9 cellular contexts compared by ENCODE assay signal in the genomic region with DNA sequence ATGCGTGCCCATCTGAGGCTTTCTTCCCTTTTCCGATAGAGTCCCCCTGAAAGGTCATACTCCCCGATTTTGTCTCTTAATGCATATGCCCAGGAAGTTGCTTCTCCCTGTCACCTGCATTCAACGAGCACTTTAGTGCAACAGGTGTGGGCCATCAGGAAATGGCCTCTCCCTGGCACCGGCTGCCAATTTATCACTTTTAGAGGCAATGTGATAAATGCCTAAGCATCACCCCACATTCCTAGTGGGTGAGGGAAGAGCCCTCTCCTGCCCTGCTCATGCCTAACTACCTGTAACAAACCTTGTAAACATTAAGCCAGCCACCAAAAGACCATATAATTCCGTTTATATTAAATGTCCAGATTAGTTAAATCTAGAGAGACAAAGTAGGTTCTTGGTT. TPM values are rescaled to one million over a fixed set of nuclear protein-coding genes. Genes with fewer than 3 reads are reported as not detected.
A peak's percentile ranks its signal among the peaks of the same experiment; 100 is the strongest.
DNase-seq lines count a peak whose midpoint lies in the region; ATAC-seq, FAIRE-seq and TF ChIP-seq lines count a peak whose summit lies in the region.
"Had no signal": no experiment of that assay in that cellular context is flagged by ENCODE, and none has a peak within 500 bp of the region (broad histone marks: within the 10 kb centered on the region; RNA-seq: fewer than 3 reads in every experiment).

No MANE protein-coding gene starts in this region.

- 75 to 81% methylated on average over 6 of the region's 6 CpGs for WGBS in testis, 2 donors

- no peaks in the 10 kb centered on the region for H3K27me3 ChIP-seq in keratinocyte (ENCODE audit: control insufficient read depth, extremely low read depth, insufficient read depth, low read length)
- H3K27me3 ChIP-seq in testis = no peaks in the 10 kb centered on the region

- H3K36me3 Mint-ChIP-seq in activated T-cell treated with anti-CD3 and anti-CD28 coated beads, Interleukin-2, amount 50 U/mL, for 24 hours (ENCODE audit: low read depth) = peaks cover 33% of the 10 kb centered on the region

- peaks cover 38% of the 10 kb centered on the region for H3K79me2 ChIP-seq in keratinocyte (ENCODE audit: control insufficient read depth, insufficient read depth, low read length)

- no peaks in the 10 kb centered on the region for H4K20me1 ChIP-seq in keratinocyte (ENCODE audit: control insufficient read depth, extremely low read depth, insufficient read depth, low read length)

- H3K9me1 ChIP-seq in keratinocyte (ENCODE audit: control insufficient read depth, extremely low read depth, insufficient read depth, low read length) = no peaks in the 10 kb centered on the region

- peak overlapping the region; percentile 97 for H3K4me2 ChIP-seq in keratinocyte (ENCODE audit: control insufficient read depth, extremely low read depth, insufficient read depth, low read depth, low read length)

- H3K9me3 ChIP-seq in keratinocyte (ENCODE audit: control insufficient read depth, low read depth, low read length) (no peaks in the 10 kb centered on the region), testis (no peaks in the 10 kb centered on the region)

- peak overlapping the region; percentile 94 for H3K4me3 Mint-ChIP-seq in activated T-cell treated with anti-CD3 and anti-CD28 coated beads, Interleukin-2, amount 50 U/mL, for 24 hours

- no peaks in the 10 kb centered on the region for H3K9me3 Mint-ChIP-seq in activated T-cell treated with anti-CD3 and anti-CD28 coated beads, Interleukin-2, amount 50 U/mL, for 24 hours

- no peak for TF ChIP-seq CTCF in VCaP (conservative IDR thresholded peaks at IDR 0.05)
- TF ChIP-seq CTCF in keratinocyte (optimal IDR thresholded peaks at IDR 0.05 in 1 of 3, IDR thresholded peaks at IDR 0.05 in 1 of 3, conservative IDR thresholded peaks at IDR 0.05 in 1 of 3; ENCODE audit: extremely low read depth in 1 of 3, insufficient read depth in 2 of 3, low read length in 3 of 3) = no peak
- no peak for TF ChIP-seq CTCF in testis (IDR thresholded peaks at IDR 0.05)

- H3K36me3 ChIP-seq in keratinocyte (ENCODE audit: control insufficient read depth in 2 of 2, extremely low read depth in 1 of 2, insufficient read depth in 2 of 2, low read length in 2 of 2) (peaks cover 5 to 15% of the 10 kb centered on the region in 2 experiments), testis (ENCODE audit: low read depth, missing control alignments) (no peaks in the 10 kb centered on the region)

- no peak for DNase-seq in activated T-cell treated with anti-CD3 and anti-CD28 coated beads, Interleukin-2, amount 50 U/mL, for 24 hours
- DNase-seq in activated T-cell treated with anti-CD3 and anti-CD28 coated beads, Interleukin-2, amount 50 U/mL, for 1 hour = no peak
- DNase-seq in keratinocyte (ENCODE audit: low read depth, low spot score) (no peak), testis (no peak), HTR-8/SVneo (ENCODE audit: insufficient read length, low spot score) (no peak)
- DNase-seq: NCI-H2107 had no signal

- H3K27ac Mint-ChIP-seq in activated T-cell treated with anti-CD3 and anti-CD28 coated beads, Interleukin-2, amount 50 U/mL, for 24 hours = peak overlapping the region; percentile 93

- dilution Hi-C loops in keratinocyte (cut with MboI; ENCODE audit: extremely low pct_ligation_motif_present, low sequenced_read_pairs) = no loop called here

- intact Hi-C loops in testis (cut with DNase I; ENCODE audit: low total_unique reads) = no loop called here

- H3K27me3 Mint-ChIP-seq in activated T-cell treated with anti-CD3 and anti-CD28 coated beads, Interleukin-2, amount 50 U/mL, for 24 hours = no peaks in the 10 kb centered on the region

- H3K9ac ChIP-seq in keratinocyte (ENCODE audit: control insufficient read depth, extremely low read depth, insufficient read depth, low read length) = peak overlapping the region; percentile 89

- H3K4me1 ChIP-seq in keratinocyte (ENCODE audit: control insufficient read depth, extremely low read depth, insufficient read depth, low read length) (peaks cover 12% of the 10 kb centered on the region), testis (peaks cover 7% of the 10 kb centered on the region)

- H3K27ac ChIP-seq in VCaP (peak overlapping the region; percentile 91), keratinocyte (ENCODE audit: control insufficient read depth, insufficient read depth, low read length) (peak overlapping the region; percentile 90), testis (peak overlapping the region; percentile 85 to 92)

- TF ChIP-seq POLR2A in testis (IDR thresholded peaks at IDR 0.05) = no peak

- peaks cover 33% of the 10 kb centered on the region for H3K4me1 Mint-ChIP-seq in activated T-cell treated with anti-CD3 and anti-CD28 coated beads, Interleukin-2, amount 50 U/mL, for 24 hours (ENCODE audit: low read depth)

- FAIRE-seq in keratinocyte (lab: Jason Lieb, UNC) (no peak), HTR-8/SVneo (lab: Jason Lieb, UNC) (no peak)

- ATAC-seq in HG03135 (IDR thresholded peaks at IDR 0.05; ENCODE audit: unreplicated experiment) (no peak), HG03039 (IDR thresholded peaks at IDR 0.05; ENCODE audit: unreplicated experiment) (no peak)

- no peak overlapping the region for H3K4me3 ChIP-seq in keratinocyte (ENCODE audit: control insufficient read depth in 2 of 3, extremely low read depth in 1 of 3, insufficient read depth in 2 of 3, low read depth in 1 of 3, low read length in 3 of 3)
- peak overlapping the region; percentile 85 to 87 for H3K4me3 ChIP-seq in testis

- H2AFZ ChIP-seq in keratinocyte (ENCODE audit: control insufficient read depth, low read length) = peak overlapping the region; percentile 96

RNA-seq across cellular contexts. Expression of gene SNAPC3, which starts 1.1 kb away (rescaled TPM):
- polyA plus RNA-seq in keratinocyte = 20.4 to 29.9 TPM (median 21.1 TPM) in 3 replicates
- 16.3 TPM for polyA plus RNA-seq in keratinocyte (2011; ENCODE audit: low read depth)
- 15.8 and 34.5 TPM in 2 replicates for polyA plus RNA-seq in keratinocyte (2011; cell fraction: cytosol; rRNA removed)
- polyA plus RNA-seq in keratinocyte (2011; cell fraction: nucleus; rRNA removed) = 28.6 and 34.6 TPM in 2 replicates
- 10.1 and 17.9 TPM in 2 replicates for polyA plus RNA-seq in keratinocyte (2012; ENCODE audit: low replicate concordance)
- 7.6 to 30.9 TPM (median 16.1 TPM) in 3 replicates for polyA minus RNA-seq in keratinocyte
- polyA minus RNA-seq in keratinocyte (2011; cell fraction: cytosol; rRNA and poly(A)+ RNA removed) = 17.8 TPM
- 14.4 and 26.1 TPM in 2 replicates for polyA minus RNA-seq in keratinocyte (2011; cell fraction: nucleus; rRNA and poly(A)+ RNA removed)
- total RNA-seq in testis = 100 to 1,000 TPM in 1 of 2 donors, 10 to 100 TPM in 1; 74.2 to 105 TPM
- 115 TPM for polyA plus RNA-seq in testis (ENCODE audit: insufficient read depth, low read depth, low replicate concordance)

Comparison
In these comparisons a context has a peak if more than half of its experiments do, and no peak if none do; other contexts are left out.
1. H3K4me3 ChIP-seq: peak in testis (2 of 2); none in keratinocyte (0 of 3).
2. Peak in every context shown above with its lines, with median percentiles within 50 percentile points of each other: H3K27ac ChIP-seq.